In the genomic region with DNA sequence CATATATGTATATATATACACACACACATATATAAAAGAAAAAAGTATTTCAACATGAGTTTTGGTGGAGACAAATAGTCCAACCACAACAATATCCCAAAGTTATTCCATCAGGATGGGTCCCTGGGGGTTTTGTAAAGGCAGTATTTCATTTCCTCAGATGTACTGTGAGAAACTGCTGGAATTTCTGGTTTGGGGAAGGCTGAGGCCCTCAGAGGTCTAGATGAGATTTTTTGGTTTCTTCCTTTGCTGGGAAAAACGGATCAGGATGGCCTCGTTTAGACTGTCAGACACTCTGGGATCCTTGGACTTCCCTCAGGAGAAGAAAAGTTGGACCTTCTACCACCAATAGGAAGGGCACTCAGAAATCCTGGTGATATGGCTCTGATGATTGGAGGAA, we compare ENCODE assay signal across 17 cellular contexts. TPM values are rescaled to one million over a fixed set of nuclear protein-coding genes. Genes with fewer than 3 reads are reported as not detected.
DNase-seq lines count a peak whose midpoint lies in the region; ATAC-seq and TF ChIP-seq lines count a peak whose summit lies in the region.
"Had no signal": no experiment of that assay in that cellular context is flagged by ENCODE, and none has a peak within 500 bp of the region (broad histone marks: within the 10 kb centered on the region; RNA-seq: fewer than 3 reads in every experiment).

No MANE protein-coding gene starts in this region.

- H3K27ac Mint-ChIP-seq in neural progenitor cell: peak overlapping the region; percentile 9
- H3K27ac Mint-ChIP-seq in natural killer cell treated with Interleukin-12 subunit alpha and Interleukin-12 subunit beta and Interleukin-15 and Interleukin-18, amount 100 ng/mL, for 72 hours: no peak overlapping the region
- H3K27ac Mint-ChIP-seq: CD14-positive monocyte; CD8-positive, alpha-beta T cell had no signal

- H3K4me1 ChIP-seq in HEK293 (ENCODE audit: control insufficient read depth, insufficient read depth, low read length): no peaks in the 10 kb centered on the region
- peaks cover 24% of the 10 kb centered on the region for H3K4me1 ChIP-seq in iPS-18a (ENCODE audit: control insufficient read depth, low read depth, low read length)
- peaks cover 3% of the 10 kb centered on the region for H3K4me1 ChIP-seq in neural progenitor cell
- H3K4me1 ChIP-seq in sigmoid colon: peaks cover 0 to 20% (median 13%) of the 10 kb centered on the region in 4 donors

- no peak overlapping the region for H3K4me2 ChIP-seq in neural progenitor cell
- H3K4me2 ChIP-seq: BLaER1 had no signal

- CTCF ChIA-PET in HEK293 (lab: Yijun Ruan, JAX): interaction anchor here (0.6 to 7.1 kb wide), 3 partner anchors 47 to 67 kb away, joined by 3 to 329 read pairs (median 141); partner anchors contain the start of gene TRNP1

- peaks cover 19% of the 10 kb centered on the region for H3K4me1 Mint-ChIP-seq in neural progenitor cell
- H3K4me1 Mint-ChIP-seq in natural killer cell treated with Interleukin-12 subunit alpha and Interleukin-12 subunit beta and Interleukin-15 and Interleukin-18, amount 100 ng/mL, for 72 hours (ENCODE audit: low read depth in 2 of 2): peaks cover 9 to 18% of the 10 kb centered on the region in 2 donors

- peak overlapping the region; percentile 20 for H3K9ac ChIP-seq in SK-N-MC (ENCODE audit: insufficient read length)
- H3K9ac ChIP-seq in iPS-18a (ENCODE audit: low read length): no peak overlapping the region
- no peak overlapping the region for H3K9ac ChIP-seq in neural progenitor cell
- H3K9ac ChIP-seq: BLaER1, GM23248 had no signal

- WGBS in sigmoid colon, 2 donors: 77 to 79% methylated on average over 2 of the region's 2 CpGs

- H2AFZ ChIP-seq in neural progenitor cell (replicated peaks): no peak overlapping the region
- H2AFZ ChIP-seq: GM23248 had no signal

- H3K36me3 ChIP-seq in HEK293 (ENCODE audit: control insufficient read depth in 2 of 2, insufficient read depth in 1 of 2, low read length in 2 of 2) (no peaks in the 10 kb centered on the region), SK-N-MC (ENCODE audit: insufficient read depth, low read length) (no peaks in the 10 kb centered on the region), iPS-18a (ENCODE audit: control insufficient read depth, low read depth, low read length) (no peaks in the 10 kb centered on the region), neural progenitor cell (no peaks in the 10 kb centered on the region), sigmoid colon (no peaks in the 10 kb centered on the region)
- H3K36me3 ChIP-seq: BLaER1 had no signal

- no peaks in the 10 kb centered on the region for H3K79me2 ChIP-seq in neural progenitor cell (ENCODE audit: low read depth)

- H3K9me3 ChIP-seq in HEK293 (ENCODE audit: control insufficient read depth, insufficient read depth, low read depth, low read length) (no peaks in the 10 kb centered on the region), SK-N-MC (ENCODE audit: low read depth, low read length) (no peaks in the 10 kb centered on the region), iPS-18a (ENCODE audit: control insufficient read depth, low read depth, low read length) (no peaks in the 10 kb centered on the region), neural progenitor cell (ENCODE audit: low read depth) (no peaks in the 10 kb centered on the region), sigmoid colon (no peaks in the 10 kb centered on the region)
- H3K9me3 ChIP-seq: BLaER1 had no signal

- no peaks in the 10 kb centered on the region for H4K20me1 ChIP-seq in neural progenitor cell (ENCODE audit: low read depth)
- H4K20me1 ChIP-seq: BLaER1 had no signal

- no peak for ATAC-seq in natural killer cell treated with Interleukin-12 subunit alpha and Interleukin-12 subunit beta and Interleukin-15 and Interleukin-18, amount 100 ng/mL, for 72 hours
- ATAC-seq: CD8-positive, alpha-beta T cell had no signal

- no peak for TF ChIP-seq EP300 in sigmoid colon (IDR thresholded peaks at IDR 0.05)

- H3K9me3 Mint-ChIP-seq in neural progenitor cell: peaks cover 2% of the 10 kb centered on the region
- H3K9me3 Mint-ChIP-seq in natural killer cell treated with Interleukin-12 subunit alpha and Interleukin-12 subunit beta and Interleukin-15 and Interleukin-18, amount 100 ng/mL, for 72 hours: no peaks in the 10 kb centered on the region
- H3K9me3 Mint-ChIP-seq: CD8-positive, alpha-beta T cell had no signal

- peaks cover 9% of the 10 kb centered on the region for H3F3A ChIP-seq in neural progenitor cell (ENCODE audit: low read depth)

- intact Hi-C loops in sigmoid colon (cut with DNase I): no loop called here

- H3K4me3 Mint-ChIP-seq in neural progenitor cell: no peak overlapping the region
- H3K4me3 Mint-ChIP-seq in natural killer cell treated with Interleukin-12 subunit alpha and Interleukin-12 subunit beta and Interleukin-15 and Interleukin-18, amount 100 ng/mL, for 72 hours: no peak overlapping the region
- H3K4me3 Mint-ChIP-seq: CD14-positive monocyte; CD8-positive, alpha-beta T cell had no signal

- no peak for TF ChIP-seq CTCF in HEK293 (tag by site-specific recombination; IDR thresholded peaks at IDR 0.05)
- no peak for TF ChIP-seq CTCF in neural progenitor cell (IDR thresholded peaks at IDR 0.05)
- TF ChIP-seq CTCF in sigmoid colon (IDR thresholded peaks at IDR 0.05): no peak

- no peak overlapping the region for H3K4me3 ChIP-seq in HEK293 (ENCODE audit: low read depth, low read length)
- no peak overlapping the region; the same call in 1 of the 2 replicates for H3K4me3 ChIP-seq in SK-N-MC
- no peak overlapping the region for H3K4me3 ChIP-seq in iPS-18a (ENCODE audit: low read length)
- H3K4me3 ChIP-seq in neural progenitor cell: no peak overlapping the region
- H3K4me3 ChIP-seq in sigmoid colon: no peak overlapping the region
- H3K4me3 ChIP-seq: BLaER1, GM23248 had no signal

- no peaks in the 10 kb centered on the region for H3K36me3 Mint-ChIP-seq in neural progenitor cell
- no peaks in the 10 kb centered on the region for H3K36me3 Mint-ChIP-seq in natural killer cell treated with Interleukin-12 subunit alpha and Interleukin-12 subunit beta and Interleukin-15 and Interleukin-18, amount 100 ng/mL, for 72 hours
- H3K36me3 Mint-ChIP-seq: CD14-positive monocyte; CD8-positive, alpha-beta T cell had no signal

- H3K27me3 Mint-ChIP-seq in neural progenitor cell (ENCODE audit: insufficient read depth, low read depth): peaks cover 3% of the 10 kb centered on the region
- H3K27me3 Mint-ChIP-seq in natural killer cell treated with Interleukin-12 subunit alpha and Interleukin-12 subunit beta and Interleukin-15 and Interleukin-18, amount 100 ng/mL, for 72 hours: no peaks in the 10 kb centered on the region

- POLR2A ChIA-PET in HEK293 (lab: Yijun Ruan, JAX): no interaction called here

- DNase-seq in SK-N-MC (ENCODE audit: low read depth, low spot score): no peak
- DNase-seq in neural progenitor cell (ENCODE audit: low spot score): no peak
- DNase-seq in natural killer cell treated with Interleukin-12 subunit alpha and Interleukin-12 subunit beta and Interleukin-15 and Interleukin-18, amount 100 ng/mL, for 72 hours (ENCODE audit: low spot score): no peak
- no peak for DNase-seq in COLO668 (lab: John Stamatoyannopoulos, UW; ENCODE audit: unreplicated experiment)
- no peak for DNase-seq in activated CD8-positive, alpha-beta memory T cell treated with anti-CD3 and anti-CD28 coated beads for 24 hours
- DNase-seq in sigmoid colon: no peak
- DNase-seq: CD8-positive, alpha-beta T cell; COR-L47; DMS53; GM23248; IMR-90; Kasumi-1; KBM-7 had no signal

- H3K27me3 ChIP-seq in iPS-18a (ENCODE audit: control insufficient read depth, insufficient read depth, low read length) (no peaks in the 10 kb centered on the region), neural progenitor cell (no peaks in the 10 kb centered on the region), sigmoid colon (no peaks in the 10 kb centered on the region)
- H3K27me3 ChIP-seq: BLaER1 had no signal

- H3K27ac ChIP-seq in HEK293 (ENCODE audit: extremely low read depth, low read depth, low read length): no peak overlapping the region
- H3K27ac ChIP-seq in SK-N-MC: peak overlapping the region; percentile 81
- peak overlapping the region; percentile 30 for H3K27ac ChIP-seq in iPS-18a (ENCODE audit: low read length)
- no peak overlapping the region for H3K27ac ChIP-seq in neural progenitor cell
- H3K27ac ChIP-seq in sigmoid colon: no peak overlapping the region
- H3K27ac ChIP-seq: BLaER1, GM23248 had no signal

- no peak for TF ChIP-seq POLR2A in sigmoid colon (IDR thresholded peaks at IDR 0.05)

RNA-seq across cellular contexts. Expression of gene TENT5B, which starts 36.5 kb away (rescaled TPM):
- total RNA-seq in neural progenitor cell (ENCODE audit: low replicate concordance): 3.2 and 7.2 TPM in 2 replicates
- not detected for total RNA-seq in natural killer cell treated with Interleukin-12 subunit alpha and Interleukin-12 subunit beta and Interleukin-15 and Interleukin-18, amount 100 ng/mL, for 72 hours
- total RNA-seq in sigmoid colon: 100 to 1,000 TPM in 2 of 4 donors, 10 to 100 TPM in 2; 24.0 to 111 (median 86.4) TPM
- 1 to 10 TPM in 1 of 3 donors, under 1 TPM in 1, not detected in 1; 0.60 to 5.7 TPM for polyA plus RNA-seq in sigmoid colon
- total RNA-seq: CD8-positive, alpha-beta T cell had no signal

RNA-seq across cellular contexts. Expression of gene TRNP1, which starts 55.6 kb away (rescaled TPM):
- 0.59 and 2.0 TPM in 2 replicates for total RNA-seq in neural progenitor cell (ENCODE audit: low replicate concordance)
- under 1 TPM; 0.28 to 0.55 TPM for total RNA-seq in natural killer cell treated with Interleukin-12 subunit alpha and Interleukin-12 subunit beta and Interleukin-15 and Interleukin-18, amount 100 ng/mL, for 72 hours
- 10 to 100 TPM; 15.5 to 29.6 (median 20.2) TPM for total RNA-seq in sigmoid colon
- polyA plus RNA-seq in sigmoid colon: 10 to 100 TPM in 1 of 3 donors, 1 to 10 TPM in 2; 3.0 to 10.8 (median 4.3) TPM
- total RNA-seq: CD8-positive, alpha-beta T cell had no signal

Comparison
In these comparisons a context has a peak if more than half of its experiments do, and no peak if none do; other contexts are left out.
1. H3K27ac ChIP-seq: peak in SK-N-MC (single experiment) and iPS-18a (single experiment); none in HEK293 (single experiment), neural progenitor cell (single experiment) and sigmoid colon (0 of 4).